Comparison of ENCODE assay signal across 10 cellular contexts in genomic region chr12:27207626-27208413, GRCh38. TPM values are rescaled to one million over a fixed set of nuclear protein-coding genes. Genes with fewer than 3 reads are reported as not detected.
A peak's percentile ranks its signal among the peaks of the same experiment; 100 is the strongest.
DNase-seq lines count a peak whose midpoint lies in the region; ATAC-seq and TF ChIP-seq lines count a peak whose summit lies in the region.
"Had no signal": no experiment of that assay in that cellular context is flagged by ENCODE, and none has a peak within 500 bp of the region (broad histone marks: within the 10 kb centered on the region; RNA-seq: fewer than 3 reads in every experiment).

No MANE protein-coding gene starts in this region.

- H3K4me1 ChIP-seq in mesendoderm (ENCODE audit: control insufficient read depth, low read depth, low read length): no peaks in the 10 kb centered on the region

- no peak overlapping the region for H3K23ac ChIP-seq in mesendoderm (ENCODE audit: low read length)

- H2AK5ac ChIP-seq in mesendoderm (ENCODE audit: low read length): no peak overlapping the region

- peaks cover 8% of the 10 kb centered on the region for H3K36me3 Mint-ChIP-seq in activated T-helper 1 cell treated with anti-CD3 and anti-CD28 coated beads, Interleukin-12 subunit alpha, Interleukin-12 subunit beta, Interleukin-2, Interleukin-4 antibody, amounts not matched to agents 30 ng/mL and 10 ng/mL and 1 ng/mL, durations not matched to agents 14 hours and 24 hours and 36 hours (ENCODE audit: low read depth)

- DNase-seq in AG10803 (ENCODE audit: low read depth) (peak; percentile 41), anterior cingulate cortex (lab: John Stamatoyannopoulos, UW) (no peak), pons (ENCODE audit: low spot score) (no peak), NCI-H2196 (lab: John Stamatoyannopoulos, UW; ENCODE audit: unreplicated experiment) (no peak), mesendoderm (no peak)
- peak; percentile 50 for DNase-seq in activated T-helper 1 cell treated with anti-CD3 and anti-CD28 coated beads, Interleukin-12 subunit alpha, Interleukin-12 subunit beta, Interleukin-2, Interleukin-4 antibody, amounts not matched to agents 30 ng/mL and 10 ng/mL and 1 ng/mL, durations not matched to agents 14 hours and 24 hours and 36 hours (ENCODE audit: low spot score)
- DNase-seq: Caco-2, right lobe of liver had no signal

- H4K5ac ChIP-seq in mesendoderm (ENCODE audit: low read length): no peak overlapping the region

- no peak overlapping the region for H3K18ac ChIP-seq in mesendoderm (ENCODE audit: low read length)

- H3K9me3 Mint-ChIP-seq in activated T-helper 1 cell treated with anti-CD3 and anti-CD28 coated beads, Interleukin-12 subunit alpha, Interleukin-12 subunit beta, Interleukin-2, Interleukin-4 antibody, amounts not matched to agents 30 ng/mL and 10 ng/mL and 1 ng/mL, durations not matched to agents 14 hours and 24 hours and 36 hours: peaks cover 16% of the 10 kb centered on the region

- WGBS in mesendoderm (ENCODE audit: extremely low coverage, insufficient coverage, low lambda C conversion rate): no CpG with 5 or more reads among the region's 9 CpGs

- H3K27me3 ChIP-seq in mesendoderm (ENCODE audit: insufficient read depth, low read length, poor library complexity): no peaks in the 10 kb centered on the region
- H3K27me3 ChIP-seq: right lobe of liver had no signal

- no peak overlapping the region for H3K56ac ChIP-seq in mesendoderm (ENCODE audit: low read length)

- peaks cover 28% of the 10 kb centered on the region for H3K4me1 Mint-ChIP-seq in activated T-helper 1 cell treated with anti-CD3 and anti-CD28 coated beads, Interleukin-12 subunit alpha, Interleukin-12 subunit beta, Interleukin-2, Interleukin-4 antibody, amounts not matched to agents 30 ng/mL and 10 ng/mL and 1 ng/mL, durations not matched to agents 14 hours and 24 hours and 36 hours (ENCODE audit: low read depth)

- no peaks in the 10 kb centered on the region for H3K36me3 ChIP-seq in mesendoderm (ENCODE audit: control insufficient read depth, insufficient read depth, low read length)
- H3K36me3 ChIP-seq: right lobe of liver had no signal

- H3K27ac ChIP-seq in mesendoderm (ENCODE audit: low read depth, low read length): no peak overlapping the region

- H3K27ac Mint-ChIP-seq in activated T-helper 1 cell treated with anti-CD3 and anti-CD28 coated beads, Interleukin-12 subunit alpha, Interleukin-12 subunit beta, Interleukin-2, Interleukin-4 antibody, amounts not matched to agents 30 ng/mL and 10 ng/mL and 1 ng/mL, durations not matched to agents 14 hours and 24 hours and 36 hours: no peak overlapping the region

- H3K9ac ChIP-seq in mesendoderm (ENCODE audit: low read length): no peak overlapping the region

- no peak overlapping the region for H3K4ac ChIP-seq in mesendoderm (ENCODE audit: low read depth, low read length)

- no peaks in the 10 kb centered on the region for H3K79me2 ChIP-seq in mesendoderm (ENCODE audit: control insufficient read depth, insufficient read depth, low read length)

- H3K27me3 Mint-ChIP-seq in activated T-helper 1 cell treated with anti-CD3 and anti-CD28 coated beads, Interleukin-12 subunit alpha, Interleukin-12 subunit beta, Interleukin-2, Interleukin-4 antibody, amounts not matched to agents 30 ng/mL and 10 ng/mL and 1 ng/mL, durations not matched to agents 14 hours and 24 hours and 36 hours (ENCODE audit: insufficient read depth): peaks cover 1% of the 10 kb centered on the region

- H2BK5ac ChIP-seq in mesendoderm (ENCODE audit: low read length): no peak overlapping the region

- H3K4me3 ChIP-seq in AG10803 (ENCODE audit: low read length) (no peak overlapping the region), mesendoderm (ENCODE audit: low read length) (no peak overlapping the region)
- H3K4me3 ChIP-seq: right lobe of liver had no signal

- intact Hi-C loops in activated T-helper 1 cell treated with anti-CD3 and anti-CD28 coated beads, Interleukin-12 subunit alpha, Interleukin-12 subunit beta, Interleukin-2, Interleukin-4 antibody, amounts not matched to agents 30 ng/mL and 10 ng/mL and 1 ng/mL, durations not matched to agents 14 hours and 24 hours and 36 hours (cut with micrococcal nuclease): loop anchor here (1.0 to 2.0 kb wide), 4 partner anchors 23 to 69 kb away; no protein-coding TSS in a partner anchor

- no peaks in the 10 kb centered on the region for H3K79me1 ChIP-seq in mesendoderm (ENCODE audit: low read length)

- no peak overlapping the region for H3K4me3 Mint-ChIP-seq in activated T-helper 1 cell treated with anti-CD3 and anti-CD28 coated beads, Interleukin-12 subunit alpha, Interleukin-12 subunit beta, Interleukin-2, Interleukin-4 antibody, amounts not matched to agents 30 ng/mL and 10 ng/mL and 1 ng/mL, durations not matched to agents 14 hours and 24 hours and 36 hours

- H4K8ac ChIP-seq in mesendoderm (ENCODE audit: low read depth, low read length): no peak overlapping the region

- ATAC-seq in GM19035 (IDR thresholded peaks at IDR 0.05; ENCODE audit: unreplicated experiment) (peak; percentile 81), HG03025 (IDR thresholded peaks at IDR 0.05; ENCODE audit: low FRiP score, unreplicated experiment) (peak; percentile 72)

- no peak for TF ChIP-seq CTCF in AG10803 (conservative IDR thresholded peaks at IDR 0.05; ENCODE audit: low read length)

- H3K4me2 ChIP-seq in mesendoderm (ENCODE audit: low read length): no peak overlapping the region

- no peak overlapping the region for H2BK120ac ChIP-seq in mesendoderm (ENCODE audit: low read depth, low read length)

- H2BK15ac ChIP-seq in mesendoderm (replicated peaks; ENCODE audit: low read depth): no peak overlapping the region

RNA-seq across cellular contexts. Expression of gene STK38L, which starts 36.3 kb away (rescaled TPM):
- total RNA-seq in activated T-helper 1 cell treated with anti-CD3 and anti-CD28 coated beads, Interleukin-12 subunit alpha, Interleukin-12 subunit beta, Interleukin-2, Interleukin-4 antibody, amounts not matched to agents 30 ng/mL and 10 ng/mL and 1 ng/mL, durations not matched to agents 14 hours and 24 hours and 36 hours: 20.5 and 23.3 TPM in 2 replicates
- polyA plus RNA-seq in mesendoderm (2013, experiment 1 of 2): 34.3 TPM
- 35.0 TPM for polyA plus RNA-seq in mesendoderm (2013, experiment 2 of 2)

Comparison
In these comparisons a context has a peak if more than half of its experiments do, and no peak if none do; other contexts are left out.
1. DNase-seq: peak in AG10803 (single experiment) and activated T-helper 1 cell treated with anti-CD3 and anti-CD28 coated beads, Interleukin-12 subunit alpha, Interleukin-12 subunit beta, Interleukin-2, Interleukin-4 antibody, amounts not matched to agents 30 ng/mL and 10 ng/mL and 1 ng/mL, durations not matched to agents 14 hours and 24 hours and 36 hours (single experiment); none in anterior cingulate cortex (0 of 58), pons (single experiment), NCI-H2196 (single experiment) and mesendoderm (single experiment).